ENCODE assay signal across 8 cellular contexts in the genomic region with DNA sequence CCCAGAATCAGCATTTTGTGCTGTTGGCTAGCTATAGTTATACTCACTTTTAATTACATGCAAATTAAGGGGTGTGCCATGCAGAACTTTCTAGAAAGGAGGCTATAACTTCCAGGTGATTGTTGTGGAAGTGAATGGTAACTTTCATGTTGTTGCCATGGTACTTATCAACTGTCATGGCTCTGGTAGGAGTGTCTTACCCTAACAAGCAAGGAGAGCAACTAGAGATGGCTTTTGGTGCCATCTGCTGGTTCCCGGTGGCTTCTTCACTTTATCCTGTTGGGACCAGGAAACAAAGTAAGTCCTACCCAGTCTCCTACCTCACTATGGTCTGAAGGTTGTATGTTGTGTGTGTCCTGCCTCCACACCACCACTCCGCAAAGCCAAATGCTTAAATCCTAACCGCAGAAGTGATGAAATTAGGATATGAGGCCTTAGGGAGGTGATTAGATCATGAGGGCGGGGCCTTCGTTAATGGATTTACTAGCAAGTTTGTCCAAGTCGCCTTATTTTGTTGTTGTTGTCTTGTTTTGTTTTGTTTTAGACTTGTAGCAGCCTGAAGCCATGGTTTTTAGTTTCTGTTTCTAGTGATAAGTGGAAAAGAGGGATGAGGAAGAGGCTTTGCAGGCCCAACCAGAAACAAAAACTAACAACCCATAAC. TPM values are rescaled to one million over a fixed set of nuclear protein-coding genes. Genes with fewer than 3 reads are reported as not detected.
DNase-seq lines count a peak whose midpoint lies in the region; ATAC-seq lines count a peak whose summit lies in the region.

No MANE protein-coding gene starts in this region.

- DNase-seq in G401 (ENCODE audit: low spot score) (peak; percentile 93), NCI-H524 treated with DMSO at 0.1 percent for 48 hours (lab: John Stamatoyannopoulos, UW) (peak; percentile 62), cerebellum (ENCODE audit: low spot score) (peak; percentile 81), kidney glomerular epithelial cell (lab: John Stamatoyannopoulos, UW) (peak; percentile 87)
- peak; percentile 75 for DNase-seq in activated CD4-positive, alpha-beta T cell treated with anti-CD3 and anti-CD28 coated beads for 1 hour
- peak; percentile 81 to 84 for DNase-seq in stimulated activated CD4-positive, alpha-beta T cell treated with anti-CD3 and anti-CD28 coated beads, Interleukin-2, amount 100 ng/mL, for 24 hours

- peak; percentile 68 for ATAC-seq in HG03354 (IDR thresholded peaks at IDR 0.05; ENCODE audit: poor library complexity, severe bottlenecking, unreplicated experiment)
- ATAC-seq in GM21423 (IDR thresholded peaks at IDR 0.05; ENCODE audit: unreplicated experiment): no peak

- in situ Hi-C loops in G401 (cut with HindIII; ENCODE audit: low sequenced_read_pairs): no loop called here

RNA-seq across cellular contexts. Expression of gene FBXL12, which starts 22.6 kb away (rescaled TPM):
- total RNA-seq in G401 (2014; rRNA removed; shearing (Covaris generic)): 23.4 and 32.4 TPM in 2 replicates
- 12.0 TPM for total RNA-seq in cerebellum

RNA-seq across cellular contexts. Expression of gene ZNF846, which starts 27.7 kb away (rescaled TPM):
- 6.2 and 12.6 TPM in 2 replicates for total RNA-seq in G401 (2014; rRNA removed; shearing (Covaris generic))
- 41.1 TPM for total RNA-seq in cerebellum

RNA-seq across cellular contexts. Expression of gene UBL5, which starts 31.5 kb away (rescaled TPM):
- total RNA-seq in G401 (2014; rRNA removed; shearing (Covaris generic)): 338 and 361 TPM in 2 replicates
- 76.4 TPM for total RNA-seq in cerebellum

RNA-seq across cellular contexts. Expression of gene PIN1, which starts 38.9 kb away (rescaled TPM):
- total RNA-seq in G401 (2014; rRNA removed; shearing (Covaris generic)): 222 and 282 TPM in 2 replicates
- total RNA-seq in cerebellum: 50.4 TPM
